14 cellular contexts compared by ENCODE assay signal in the genomic region with DNA sequence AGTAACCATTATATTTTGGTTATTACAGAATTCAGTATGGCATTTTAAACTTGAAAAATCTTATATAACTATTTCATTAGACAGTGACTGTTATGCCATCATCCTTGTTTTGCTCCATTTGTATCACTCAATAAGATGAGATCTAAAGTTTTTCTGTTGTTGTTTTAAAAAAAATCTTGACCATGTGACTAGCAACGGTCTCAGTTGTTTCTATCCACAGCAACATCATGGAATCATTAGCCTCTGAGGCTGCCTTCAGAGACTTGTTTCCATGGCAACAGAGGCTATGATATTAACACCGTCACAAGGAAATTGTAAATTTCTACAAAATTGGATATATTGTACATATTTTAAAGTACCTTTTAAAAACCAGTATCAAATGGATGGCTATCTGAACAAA.
DNase-seq lines count a peak whose midpoint lies in the region; ATAC-seq and TF ChIP-seq lines count a peak whose summit lies in the region.
"Had no signal": no experiment of that assay in that cellular context is flagged by ENCODE, and none has a peak within 500 bp of the region (broad histone marks: within the 10 kb centered on the region; RNA-seq: fewer than 3 reads in every experiment).

No MANE protein-coding gene starts in this region.

- H3K4me3 Mint-ChIP-seq in T-helper 17 cell = no peak overlapping the region
- H3K4me3 Mint-ChIP-seq in activated T-helper 1 cell treated with anti-CD3 and anti-CD28 coated beads, Interleukin-12 subunit alpha, Interleukin-12 subunit beta, Interleukin-2, Interleukin-4 antibody, amounts not matched to agents 30 ng/mL and 10 ng/mL and 1 ng/mL, durations not matched to agents 14 hours and 24 hours and 36 hours = no peak overlapping the region

- H3K4me3 ChIP-seq in thyroid gland (replicated peaks in 1 of 3) = no peak overlapping the region

- no peaks in the 10 kb centered on the region for H3K27me3 ChIP-seq in thyroid gland
- H3K27me3 ChIP-seq: neutrophil had no signal

- TF ChIP-seq POLR2A in thyroid gland (IDR thresholded peaks at IDR 0.05) = no peak

- H3K9me3 ChIP-seq in T-helper 17 cell (ENCODE audit: control insufficient read depth, low read length, poor library complexity, severe bottlenecking) = no peaks in the 10 kb centered on the region
- no peaks in the 10 kb centered on the region for H3K9me3 ChIP-seq in thyroid gland
- H3K9me3 ChIP-seq: neutrophil had no signal

- TF ChIP-seq CTCF in thyroid gland (IDR thresholded peaks at IDR 0.05) = no peak

- WGBS in thyroid gland, 2 donors = 64% methylated on average over 2 of the region's 2 CpGs

- DNase-seq in NCI-H748 (lab: John Stamatoyannopoulos, UW; ENCODE audit: unreplicated experiment) (peak; percentile 33), NCI-H748 treated with DMSO at 0.1 percent for 48 hours (lab: John Stamatoyannopoulos, UW) (no peak), T-helper 17 cell (no peak), fibroblast of the conjunctiva (ENCODE audit: low read depth) (peak; percentile 85), superior temporal gyrus (ENCODE audit: extremely low spot score) (peak; percentile 57), thyroid gland (no peak)
- DNase-seq in activated T-helper 1 cell treated with anti-CD3 and anti-CD28 coated beads, Interleukin-12 subunit alpha, Interleukin-12 subunit beta, Interleukin-2, Interleukin-4 antibody, amounts not matched to agents 30 ng/mL and 10 ng/mL and 1 ng/mL, durations not matched to agents 14 hours and 24 hours and 36 hours (ENCODE audit: low spot score) = no peak
- no peak for DNase-seq in stimulated activated CD8-positive, alpha-beta memory T cell treated with anti-CD3 and anti-CD28 coated beads, Interleukin-4, amount 100 ng/mL, for 48 hours
- DNase-seq: activated naive CD4-positive, alpha-beta T cell; NCI-H1048; OCI-M1; stimulated activated CD4-positive, alpha-beta T cell treated with anti-CD3 and anti-CD28 coated beads, Interleukin-4, amount 100 ng/mL, for 1 hour; WERI-Rb-1 had no signal

- intact Hi-C loops in activated T-helper 1 cell treated with anti-CD3 and anti-CD28 coated beads, Interleukin-12 subunit alpha, Interleukin-12 subunit beta, Interleukin-2, Interleukin-4 antibody, amounts not matched to agents 30 ng/mL and 10 ng/mL and 1 ng/mL, durations not matched to agents 14 hours and 24 hours and 36 hours (cut with micrococcal nuclease) = no loop called here
- intact Hi-C loops in thyroid gland (cut with DNase I) = no loop called here

- no peaks in the 10 kb centered on the region for H3K27me3 Mint-ChIP-seq in T-helper 17 cell
- H3K27me3 Mint-ChIP-seq in activated T-helper 1 cell treated with anti-CD3 and anti-CD28 coated beads, Interleukin-12 subunit alpha, Interleukin-12 subunit beta, Interleukin-2, Interleukin-4 antibody, amounts not matched to agents 30 ng/mL and 10 ng/mL and 1 ng/mL, durations not matched to agents 14 hours and 24 hours and 36 hours (ENCODE audit: insufficient read depth) = no peaks in the 10 kb centered on the region

- no peaks in the 10 kb centered on the region for H3K4me1 ChIP-seq in thyroid gland

- H3K27ac ChIP-seq in thyroid gland = no peak overlapping the region
- H3K27ac ChIP-seq: neutrophil, WERI-Rb-1 had no signal

- peak overlapping the region; percentile 93 for H3K27ac Mint-ChIP-seq in T-helper 17 cell
- H3K27ac Mint-ChIP-seq in activated T-helper 1 cell treated with anti-CD3 and anti-CD28 coated beads, Interleukin-12 subunit alpha, Interleukin-12 subunit beta, Interleukin-2, Interleukin-4 antibody, amounts not matched to agents 30 ng/mL and 10 ng/mL and 1 ng/mL, durations not matched to agents 14 hours and 24 hours and 36 hours = no peak overlapping the region

- peak; percentile 76 for ATAC-seq in T-helper 17 cell

- H3K36me3 Mint-ChIP-seq in T-helper 17 cell (ENCODE audit: low read depth) = peaks cover 4% of the 10 kb centered on the region
- H3K36me3 Mint-ChIP-seq in activated T-helper 1 cell treated with anti-CD3 and anti-CD28 coated beads, Interleukin-12 subunit alpha, Interleukin-12 subunit beta, Interleukin-2, Interleukin-4 antibody, amounts not matched to agents 30 ng/mL and 10 ng/mL and 1 ng/mL, durations not matched to agents 14 hours and 24 hours and 36 hours (ENCODE audit: low read depth) = peaks cover 10% of the 10 kb centered on the region

- H3K36me3 ChIP-seq in thyroid gland = no peaks in the 10 kb centered on the region
- H3K36me3 ChIP-seq: neutrophil, WERI-Rb-1 had no signal

- H3K4me1 Mint-ChIP-seq in T-helper 17 cell = peaks cover 35% of the 10 kb centered on the region
- no peaks in the 10 kb centered on the region for H3K4me1 Mint-ChIP-seq in activated T-helper 1 cell treated with anti-CD3 and anti-CD28 coated beads, Interleukin-12 subunit alpha, Interleukin-12 subunit beta, Interleukin-2, Interleukin-4 antibody, amounts not matched to agents 30 ng/mL and 10 ng/mL and 1 ng/mL, durations not matched to agents 14 hours and 24 hours and 36 hours (ENCODE audit: low read depth)

- H3K9me3 Mint-ChIP-seq in activated T-helper 1 cell treated with anti-CD3 and anti-CD28 coated beads, Interleukin-12 subunit alpha, Interleukin-12 subunit beta, Interleukin-2, Interleukin-4 antibody, amounts not matched to agents 30 ng/mL and 10 ng/mL and 1 ng/mL, durations not matched to agents 14 hours and 24 hours and 36 hours = no peaks in the 10 kb centered on the region

Comparison
In these comparisons a context has a peak if more than half of its experiments do, and no peak if none do; other contexts are left out.
1. DNase-seq: peak in NCI-H748 (single experiment), fibroblast of the conjunctiva (single experiment) and superior temporal gyrus (single experiment); none in NCI-H748 treated with DMSO at 0.1 percent for 48 hours (single experiment), T-helper 17 cell (0 of 3), activated T-helper 1 cell treated with anti-CD3 and anti-CD28 coated beads, Interleukin-12 subunit alpha, Interleukin-12 subunit beta, Interleukin-2, Interleukin-4 antibody, amounts not matched to agents 30 ng/mL and 10 ng/mL and 1 ng/mL, durations not matched to agents 14 hours and 24 hours and 36 hours (single experiment), thyroid gland (0 of 2) and stimulated activated CD8-positive, alpha-beta memory T cell treated with anti-CD3 and anti-CD28 coated beads, Interleukin-4, amount 100 ng/mL, for 48 hours (single experiment).